ENCODE assay signal across 8 cellular contexts in the genomic region with DNA sequence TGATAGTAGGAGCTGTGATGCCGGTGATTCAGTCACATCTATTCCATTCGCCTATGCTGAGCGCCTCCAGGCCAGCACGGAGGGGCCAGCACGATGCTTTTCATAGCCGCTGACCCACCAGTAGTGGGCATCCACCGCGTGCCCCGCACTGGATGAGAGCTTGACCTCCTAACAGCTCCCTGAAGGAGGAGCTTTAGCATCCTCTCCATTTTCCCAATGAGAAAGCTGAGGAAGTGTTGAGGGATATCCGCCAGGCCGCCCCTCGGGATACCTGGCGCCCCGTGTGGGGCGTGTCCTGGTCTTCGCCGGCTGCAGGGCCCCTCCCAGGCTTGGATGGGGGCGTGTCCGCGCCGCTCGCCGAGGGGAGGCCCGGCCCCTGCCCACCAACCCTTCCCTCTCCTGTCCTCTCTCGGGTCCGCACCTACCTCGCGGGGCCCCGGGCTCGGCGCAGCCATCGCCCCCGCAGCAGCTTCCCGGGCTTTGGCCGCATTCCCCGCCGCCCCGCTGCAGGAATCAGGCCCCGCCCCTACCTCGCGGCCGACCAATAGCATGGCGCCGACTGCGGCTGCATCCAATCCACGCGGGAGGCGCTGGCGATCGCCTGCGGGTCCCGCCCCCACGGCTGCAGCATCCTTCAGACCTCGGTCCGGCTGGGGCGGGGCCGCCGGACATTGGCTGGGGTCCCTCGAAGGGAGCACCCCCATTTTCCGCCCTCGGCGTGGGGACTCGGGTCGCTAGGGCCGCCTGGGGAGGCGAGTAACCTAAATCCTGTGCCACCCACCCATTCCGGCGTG. TPM values are rescaled to one million over a fixed set of nuclear protein-coding genes. Genes with fewer than 3 reads are reported as not detected.
DNase-seq lines count a peak whose midpoint lies in the region; ATAC-seq and TF ChIP-seq lines count a peak whose summit lies in the region.

A gene with protein sequence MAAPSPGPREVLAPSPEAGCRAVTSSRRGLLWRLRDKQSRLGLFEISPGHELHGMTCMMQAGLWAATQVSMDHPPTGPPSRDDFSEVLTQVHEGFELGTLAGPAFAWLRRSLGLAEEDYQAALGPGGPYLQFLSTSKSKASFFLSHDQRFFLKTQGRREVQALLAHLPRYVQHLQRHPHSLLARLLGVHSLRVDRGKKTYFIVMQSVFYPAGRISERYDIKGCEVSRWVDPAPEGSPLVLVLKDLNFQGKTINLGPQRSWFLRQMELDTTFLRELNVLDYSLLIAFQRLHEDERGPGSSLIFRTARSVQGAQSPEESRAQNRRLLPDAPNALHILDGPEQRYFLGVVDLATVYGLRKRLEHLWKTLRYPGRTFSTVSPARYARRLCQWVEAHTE (minus strand): TSS at position 480 of the 794 bp plus-strand sequence. CDS start 25 bp downstream, at position 455.

- peak; percentile 86 for ATAC-seq in GM18498 (IDR thresholded peaks at IDR 0.05; ENCODE audit: unreplicated experiment)
- ATAC-seq in HG02870 (IDR thresholded peaks at IDR 0.05; ENCODE audit: unreplicated experiment): peak; percentile 69

- DNase-seq in A172 (ENCODE audit: low spot score): peak; percentile 90
- DNase-seq in NCI-H2171 treated with DMSO at 0.1 percent for 48 hours (lab: John Stamatoyannopoulos, UW): peak; percentile 86
- DNase-seq in activated CD4-positive, CD25-positive, alpha-beta regulatory T cell treated with anti-CD3 and anti-CD28 coated beads, Interleukin-2, amount 50 U/mL, for 72 hours: peak; percentile 82
- DNase-seq in choroid plexus epithelial cell (ENCODE audit: low read depth): peak; percentile 88
- DNase-seq in kidney epithelial cell (ENCODE audit: low read depth): no peak
- DNase-seq in stimulated activated CD4-positive, alpha-beta T cell treated with anti-CD3 and anti-CD28 coated beads, Interleukin-12 subunit alpha, Interleukin-12 subunit beta, amount 100 ng/mL, for 4 hours: peak; percentile 67

- H3K4me3 ChIP-seq in choroid plexus epithelial cell (ENCODE audit: low read depth, low read length) (peak within 1 kb of the TSS; percentile 66), kidney epithelial cell (ENCODE audit: low read depth, low read length) (peak within 1 kb of the TSS; percentile 55)

- TF ChIP-seq CTCF in choroid plexus epithelial cell (conservative IDR thresholded peaks at IDR 0.05; ENCODE audit: low read depth, low read length) (peak; percentile 25), kidney epithelial cell (IDR thresholded peaks at IDR 0.05; ENCODE audit: insufficient read depth, low read length, poor library complexity, severe bottlenecking) (peak; percentile 31)

- no peaks in the 10 kb centered on the region for H3K36me3 ChIP-seq in kidney epithelial cell (ENCODE audit: control insufficient read depth, insufficient read depth, low read length)

- peaks cover 12% of the 10 kb centered on the region for H3K27me3 ChIP-seq in kidney epithelial cell (ENCODE audit: control insufficient read depth, insufficient read depth, low read length)

RNA-seq across cellular contexts. Expression of the gene that starts here (rescaled TPM):
- total RNA-seq in A172 (2014; rRNA removed; shearing (Covaris generic)): 1.6 and 3.4 TPM in 2 replicates
- 3.6 and 4.2 TPM in 2 replicates for total RNA-seq in kidney epithelial cell
